ENCODE assay signal across 8 cellular contexts in the genomic region with DNA sequence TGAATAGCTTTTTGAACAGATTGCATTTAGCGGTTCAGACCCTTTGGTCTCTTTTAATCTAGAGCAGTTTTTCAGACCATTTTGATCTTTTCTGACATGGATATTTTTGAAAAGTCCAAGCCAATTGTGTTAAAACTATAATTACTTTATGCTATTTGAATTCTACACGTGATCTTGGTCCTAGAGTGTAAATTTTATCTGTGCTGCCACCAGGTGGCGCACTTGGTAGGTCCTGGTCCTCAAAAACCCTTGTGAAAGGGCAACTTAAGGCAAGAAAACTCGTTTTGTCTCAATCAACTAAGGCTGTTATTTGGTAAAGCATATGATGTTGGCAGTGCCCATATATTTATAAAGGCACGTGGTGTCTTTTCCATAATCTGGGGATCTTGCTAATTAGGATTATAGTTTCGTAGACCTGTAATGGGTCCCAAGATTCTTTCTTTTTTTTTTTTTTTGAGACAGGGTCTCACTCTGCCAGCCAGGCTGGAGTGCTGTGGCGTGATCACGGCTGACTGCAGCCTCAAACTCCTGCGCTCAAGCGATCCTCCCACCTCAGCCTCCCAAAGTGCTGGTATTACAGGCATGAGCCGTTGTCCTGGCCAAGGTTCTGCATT. TPM values are rescaled to one million over a fixed set of nuclear protein-coding genes. Genes with fewer than 3 reads are reported as not detected.
A peak's percentile ranks its signal among the peaks of the same experiment; 100 is the strongest.
DNase-seq lines count a peak whose midpoint lies in the region; ATAC-seq and TF ChIP-seq lines count a peak whose summit lies in the region.

No MANE protein-coding gene starts in this region.

- TF ChIP-seq CTCF in PC-3 (conservative IDR thresholded peaks at IDR 0.05; ENCODE audit: low read depth, low read length), result peak; percentile 98
- peak; percentile 73 for TF ChIP-seq CTCF in foreskin fibroblast (IDR thresholded peaks at IDR 0.05; ENCODE audit: low read depth, low read length)
- TF ChIP-seq CTCF in ovary (IDR thresholded peaks at IDR 0.05), result peak; percentile 63 to 82 (median 82)
- peak; percentile 66 to 76 for TF ChIP-seq CTCF in tibial artery (IDR thresholded peaks at IDR 0.05)

- TF ChIP-seq POLR2A in ovary (IDR thresholded peaks at IDR 0.05), result no peak

- H3K4me3 ChIP-seq in PC-3 (ENCODE audit: low read length), result no peak overlapping the region
- H3K4me3 ChIP-seq in foreskin fibroblast (ENCODE audit: low read depth in 1 of 2, low read length in 2 of 2), result no peak overlapping the region
- no peak overlapping the region for H3K4me3 ChIP-seq in ovary
- no peak overlapping the region for H3K4me3 ChIP-seq in tibial artery

- H3K79me2 ChIP-seq in PC-3 (ENCODE audit: low read length), result no peaks in the 10 kb centered on the region

- no peaks in the 10 kb centered on the region for H3K36me3 Mint-ChIP-seq in activated T-cell treated with anti-CD3 and anti-CD28 coated beads, Interleukin-2, amount 50 U/mL, for 4 hours (ENCODE audit: insufficient read depth)

- no peaks in the 10 kb centered on the region for H3K9me3 Mint-ChIP-seq in activated T-cell treated with anti-CD3 and anti-CD28 coated beads, Interleukin-2, amount 50 U/mL, for 4 hours

- H3K9me3 ChIP-seq in PC-3 (ENCODE audit: low read length), result no peaks in the 10 kb centered on the region
- H3K9me3 ChIP-seq in ovary, result no peaks in the 10 kb centered on the region
- H3K9me3 ChIP-seq in tibial artery, result no peaks in the 10 kb centered on the region

- H3K27ac ChIP-seq in PC-3 (ENCODE audit: low read length) (no peak overlapping the region), ovary (no peak overlapping the region), tibial artery (no peak overlapping the region)

- no peak for TF ChIP-seq EP300 in ovary (IDR thresholded peaks at IDR 0.05)

- CTCF ChIA-PET in PC-3 (lab: Charles Lee), result interaction anchor here (1.5 kb wide), 1 partner anchor 113 kb away, joined by 5 read pairs; no protein-coding TSS in a partner anchor

- H3K27me3 Mint-ChIP-seq in activated T-cell treated with anti-CD3 and anti-CD28 coated beads, Interleukin-2, amount 50 U/mL, for 4 hours (ENCODE audit: low read depth), result no peaks in the 10 kb centered on the region

- BruUV-seq in PC-3 (replicated peaks; lab: Mats Ljungman, UMichigan), result no TSS peak

- H3F3A ChIP-seq in PC-3 (ENCODE audit: low read length, unreplicated experiment), result no peaks in the 10 kb centered on the region

- H4K20me1 ChIP-seq in PC-3 (ENCODE audit: low read length), result no peaks in the 10 kb centered on the region

- peak overlapping the region; percentile 6; the same call in 1 of the 2 replicates for H2AFZ ChIP-seq in PC-3 (ENCODE audit: low read length)

- H3K36me3 ChIP-seq in PC-3 (ENCODE audit: low read depth, low read length), result no peaks in the 10 kb centered on the region
- H3K36me3 ChIP-seq in ovary, result no peaks in the 10 kb centered on the region
- H3K36me3 ChIP-seq in tibial artery, result no peaks in the 10 kb centered on the region

- DNase-seq in COLO829 (ENCODE audit: low spot score) (peak; percentile 72), HS-27A (ENCODE audit: low read depth) (peak; percentile 20), PC-3 (peak; percentile 89), foreskin fibroblast (peak; percentile 59 to 90), ovary (peak; percentile 52 to 81 (median 72)), tibial artery (peak; percentile 65 to 76), NCI-H128 (lab: John Stamatoyannopoulos, UW; ENCODE audit: unreplicated experiment) (no peak)
- DNase-seq in activated T-cell treated with anti-CD3 and anti-CD28 coated beads, Interleukin-2, amount 50 U/mL, for 4 hours, result peak; percentile 64

- no peaks in the 10 kb centered on the region for H3K4me1 Mint-ChIP-seq in activated T-cell treated with anti-CD3 and anti-CD28 coated beads, Interleukin-2, amount 50 U/mL, for 4 hours (ENCODE audit: low read depth)

- intact Hi-C loops in PC-3 (cut with micrococcal nuclease) (loop anchor here (1.0 to 5.0 kb wide), 2 partner anchors 111 to 185 kb away; no protein-coding TSS in a partner anchor), ovary (cut with DNase I) (no loop called here), tibial artery (cut with DNase I; ENCODE audit: low total_unique reads) (no loop called here)

- H3K4me1 ChIP-seq in PC-3 (ENCODE audit: insufficient read depth, low read length) (peaks cover 6% of the 10 kb centered on the region), ovary (ENCODE audit: insufficient read depth) (peaks cover 2% of the 10 kb centered on the region), tibial artery (peaks cover 0 to 3% (median 0%) of the 10 kb centered on the region in 4 donors)

- H3K4me2 ChIP-seq in PC-3 (ENCODE audit: low read length), result no peak overlapping the region

- H3K9me2 ChIP-seq in PC-3 (replicated peaks; ENCODE audit: low read length), result no peaks in the 10 kb centered on the region

- peak; percentile 75 for ATAC-seq in PC-3
- ATAC-seq in activated T-cell treated with anti-CD3 and anti-CD28 coated beads, Interleukin-2, amount 50 U/mL, for 4 hours, result peak in 1 of 2 donors; percentile 62

- no peak overlapping the region for H3K4me3 Mint-ChIP-seq in activated T-cell treated with anti-CD3 and anti-CD28 coated beads, Interleukin-2, amount 50 U/mL, for 4 hours

- no peak overlapping the region for H3K9ac ChIP-seq in PC-3 (ENCODE audit: low read length)

- POLR2A ChIA-PET in PC-3 (lab: Charles Lee; ENCODE audit: unreplicated experiment), result no interaction called here

- H3K27me3 ChIP-seq in PC-3 (ENCODE audit: low read length) (no peaks in the 10 kb centered on the region), ovary (no peaks in the 10 kb centered on the region), tibial artery (peaks cover 0 to 3% of the 10 kb centered on the region in 2 donors)

- 44 to 50% (median 46%) methylated on average over 11 of the region's 11 CpGs for WGBS in ovary, 3 donors

RNA-seq across cellular contexts. Expression of a gene that starts 43.9 kb away (rescaled TPM):
- 44.2 and 50.5 TPM in 2 replicates for total RNA-seq in PC-3 (2014; rRNA removed)
- 10 to 100 TPM; 18.4 to 20.4 (median 19.9) TPM for total RNA-seq in activated T-cell treated with anti-CD3 and anti-CD28 coated beads, Interleukin-2, amount 50 U/mL, for 4 hours
- total RNA-seq in ovary, result 10 to 100 TPM; 20.9 to 36.7 (median 31.7) TPM
- 10 to 100 TPM; 13.9 to 31.4 TPM for polyA plus RNA-seq in ovary
